ENCODE assay signal across 9 cellular contexts in genomic region chr6:42819803-42820508, GRCh38. TPM values are rescaled to one million over a fixed set of nuclear protein-coding genes. Genes with fewer than 3 reads are reported as not detected.
DNase-seq lines count a peak whose midpoint lies in the region; ATAC-seq, FAIRE-seq and TF ChIP-seq lines count a peak whose summit lies in the region.
"Had no signal": no experiment of that assay in that cellular context is flagged by ENCODE, and none has a peak within 500 bp of the region (broad histone marks: within the 10 kb centered on the region; RNA-seq: fewer than 3 reads in every experiment).

No MANE protein-coding gene starts in this region.

- POLR2A ChIA-PET in GM12878 (lab: Charles Lee), result no interaction called here

- 97% methylated on average over 3 of the region's 3 CpGs for WGBS in GM12878 (ENCODE audit: insufficient coverage, insufficient replicate concordance, low lambda C conversion rate, missing lambda C conversion rate)

- H3K4me1 Mint-ChIP-seq in CD4-positive, CD25-positive, alpha-beta regulatory T cell, result peaks cover 20 to 34% (median 29%) of the 10 kb centered on the region in 4 donors
- peaks cover 13 to 28% (median 22%) of the 10 kb centered on the region in 3 donors for H3K4me1 Mint-ChIP-seq in IgD-negative memory B cell

- in situ Hi-C loops in GM12878 (cut with MboI), result no loop called here

- peaks cover 26% of the 10 kb centered on the region for H3K36me3 ChIP-seq in CD4-positive, CD25-positive, alpha-beta regulatory T cell (ENCODE audit: control insufficient read depth, insufficient read depth, low read length)
- H3K36me3 ChIP-seq in GM12878 (ENCODE audit: control insufficient read depth in 2 of 2, insufficient read depth in 2 of 2, low read length in 1 of 2), result peaks cover 0 to 8% of the 10 kb centered on the region in 2 experiments; a peak in 2 of 4 replicates

- no peak overlapping the region for H3K9ac ChIP-seq in GM12878 (ENCODE audit: control insufficient read depth, insufficient read depth, low read length)

- no peaks in the 10 kb centered on the region for H3K9me3 Mint-ChIP-seq in CD4-positive, CD25-positive, alpha-beta regulatory T cell
- no peaks in the 10 kb centered on the region for H3K9me3 Mint-ChIP-seq in IgD-negative memory B cell

- TF ChIP-seq CTCF in GM12878 (IDR thresholded peaks at IDR 0.05 in 2 of 3, conservative IDR thresholded peaks at IDR 0.05 in 1 of 3; ENCODE audit: control insufficient read depth in 2 of 3, extremely low read depth in 1 of 3, insufficient read depth in 1 of 3, low read depth in 3 of 3, low read length in 3 of 3), result 0 out of 6 replicates have a peak, but pooled peaks of 1 of the 3 experiments have one; percentile 8

- no peak overlapping the region for H3K4me2 ChIP-seq in GM12878 (ENCODE audit: control insufficient read depth, insufficient read depth)

- peaks cover 7% of the 10 kb centered on the region for H3K4me1 ChIP-seq in CD4-positive, CD25-positive, alpha-beta regulatory T cell (ENCODE audit: control insufficient read depth, insufficient read depth, low read length, poor library complexity, severe bottlenecking)
- H3K4me1 ChIP-seq in GM12878 (ENCODE audit: control insufficient read depth, insufficient read depth, low read length), result no peaks in the 10 kb centered on the region

- H3K79me2 ChIP-seq in GM12878 (ENCODE audit: control insufficient read depth, insufficient read depth, low read length), result no peaks in the 10 kb centered on the region

- RAD21 ChIA-PET in GM12878 (lab: Charles Lee; ENCODE audit: unreplicated experiment), result interaction anchor here (1.1 kb wide), 1 partner anchor 9 kb away, joined by 4 read pairs; no protein-coding TSS in a partner anchor

- H3K27me3 Mint-ChIP-seq in CD4-positive, CD25-positive, alpha-beta regulatory T cell, result no peaks in the 10 kb centered on the region
- no peaks in the 10 kb centered on the region for H3K27me3 Mint-ChIP-seq in IgD-negative memory B cell

- CTCF ChIA-PET in GM12878 (lab: Yijun Ruan, JAX), result interaction anchor here (1.6 kb wide), 1 partner anchor 12 kb away, joined by 3 read pairs; no protein-coding TSS in a partner anchor

- peak overlapping the region in 2 of 4 donors; percentile 25 to 43 for H3K4me3 Mint-ChIP-seq in CD4-positive, CD25-positive, alpha-beta regulatory T cell
- peak overlapping the region in 2 of 4 donors; percentile 13 to 36 for H3K4me3 Mint-ChIP-seq in IgD-negative memory B cell

- BruUV-seq in GM12878 (replicated peaks; lab: Mats Ljungman, UMichigan), result no TSS peak

- no peak for TF ChIP-seq EP300 in GM12878 (IDR thresholded peaks at IDR 0.05; ENCODE audit: borderline replicate concordance in 1 of 2, control insufficient read depth in 1 of 2, low read depth in 2 of 2, low read length in 2 of 2)

- peak overlapping the region; percentile 64 to 86 (median 81) for H3K27ac Mint-ChIP-seq in CD4-positive, CD25-positive, alpha-beta regulatory T cell
- peak overlapping the region in 2 of 3 donors; percentile 88 for H3K27ac Mint-ChIP-seq in IgD-negative memory B cell

- no peak for TF ChIP-seq RAD21 in GM12878 (IDR thresholded peaks at IDR 0.05; ENCODE audit: insufficient read depth, low read depth, low read length)

- no peak for TF ChIP-seq POLR2A in GM12878 (IDR thresholded peaks at IDR 0.05; ENCODE audit: low read depth, low read length)

- SMC1A ChIA-PET in GM12878 (lab: Charles Lee; ENCODE audit: uncharacterized antibody, unreplicated experiment), result interaction anchor here (1.5 kb wide), 1 partner anchor 59 kb away, joined by 4 read pairs; the partner anchor contains the start of gene RPL7L1

- H3K27me3 ChIP-seq in CD4-positive, CD25-positive, alpha-beta regulatory T cell (ENCODE audit: control insufficient read depth, insufficient read depth, low read length), result no peaks in the 10 kb centered on the region
- no peaks in the 10 kb centered on the region for H3K27me3 ChIP-seq in GM12878 (replicated peaks in 1 of 2; ENCODE audit: control insufficient read depth in 2 of 2, insufficient read depth in 2 of 2, low read length in 1 of 2)
- H3K27me3 ChIP-seq: adrenal gland had no signal

- no peaks in the 10 kb centered on the region for H3K9me3 ChIP-seq in CD4-positive, CD25-positive, alpha-beta regulatory T cell (ENCODE audit: control insufficient read depth in 2 of 2, low read length in 2 of 2)
- no peaks in the 10 kb centered on the region for H3K9me3 ChIP-seq in GM12878 (replicated peaks; ENCODE audit: control insufficient read depth, insufficient read depth, low read length)
- H3K9me3 ChIP-seq: adrenal gland had no signal

- no peak overlapping the region for H2AFZ ChIP-seq in GM12878 (ENCODE audit: control insufficient read depth, low read depth, low read length)

- no peak overlapping the region for H3K27ac ChIP-seq in CD4-positive, CD25-positive, alpha-beta regulatory T cell (ENCODE audit: insufficient read depth, low read length, poor library complexity, severe bottlenecking)
- no peak overlapping the region for H3K27ac ChIP-seq in GM12878 (ENCODE audit: control insufficient read depth, insufficient read depth)

- H3K4me3 ChIP-seq in CD4-positive, CD25-positive, alpha-beta regulatory T cell (ENCODE audit: low read depth, low read length), result peak overlapping the region; percentile 38
- no peak overlapping the region for H3K4me3 ChIP-seq in GM12878
- H3K4me3 ChIP-seq: adrenal gland had no signal

- no peaks in the 10 kb centered on the region for H4K20me1 ChIP-seq in GM12878 (ENCODE audit: control insufficient read depth, insufficient read depth)

- peaks cover 7% of the 10 kb centered on the region for H3K36me3 Mint-ChIP-seq in CD4-positive, CD25-positive, alpha-beta regulatory T cell
- H3K36me3 Mint-ChIP-seq in IgD-negative memory B cell, result no peaks in the 10 kb centered on the region

- FAIRE-seq in GM12878 (lab: Jason Lieb, UNC), result no peak

- ATAC-seq in CD4-positive, CD25-positive, alpha-beta regulatory T cell (ENCODE audit: low read depth in 2 of 2), result peak; percentile 77 to 88
- ATAC-seq in GM12878 (peak; percentile 52), HG03378 (IDR thresholded peaks at IDR 0.05; ENCODE audit: unreplicated experiment) (no peak), HG03097 (IDR thresholded peaks at IDR 0.05; ENCODE audit: low FRiP score, unreplicated experiment) (no peak), HG02970 (IDR thresholded peaks at IDR 0.05; ENCODE audit: low FRiP score, unreplicated experiment) (no peak)

- intact Hi-C loops in GM12878 (cut with micrococcal nuclease; ENCODE audit: unreplicated experiment), result no loop called here

- peak in 2 of 3 donors; percentile 38 to 49 for DNase-seq in CD4-positive, CD25-positive, alpha-beta regulatory T cell
- DNase-seq in GM12878 (ENCODE audit: low read depth, low spot score) (no peak), myocyte (ENCODE audit: low read depth) (peak; percentile 41), NOMO-1 (lab: John Stamatoyannopoulos, UW; ENCODE audit: unreplicated experiment in 2 of 2) (no peak)

RNA-seq across cellular contexts. Expression of gene BICRAL, which starts 38.1 kb away (rescaled TPM):
- total RNA-seq in CD4-positive, CD25-positive, alpha-beta regulatory T cell, result 47.0 TPM
- polyA plus RNA-seq in CD4-positive, CD25-positive, alpha-beta regulatory T cell, result 1 to 10 TPM; 3.3 to 3.8 (median 3.4) TPM
- polyA plus RNA-seq in IgD-negative memory B cell (4.7 TPM), GM12878 (2011; rRNA removed) (16.6 and 18.2 TPM in 2 replicates), GM12878 (2014; fragmentation: Illumina TruSeq; extraction: Trizol) (13.9 and 16.7 TPM in 2 replicates), GM12878 (2014; fragmentation: Nextera tagmentation; extraction: Ambion mirVana) (1 to 10 TPM; 1.9 to 2.0 TPM), GM12878 (2014; rRNA removed) (8.8 and 10.5 TPM in 2 replicates), GM12878 (2016; fragmentation: Nextera tagmentation; extraction: Ambion mirVana) (1 to 10 TPM; 3.1 to 3.8 TPM)
- 24.4 and 25.3 TPM in 2 replicates for total RNA-seq in GM12878 (2013; cell fraction: nucleolus; rRNA removed)
- total RNA-seq in GM12878 (2014; rRNA removed) (8.8 and 8.9 TPM in 2 replicates), GM12878 (2014; rRNA removed; fragmentation: Illumina TruSeq; extraction: Trizol) (8.0 and 8.2 TPM in 2 replicates), GM12878 (2021) (12.3 and 13.6 TPM in 2 replicates), myocyte (4.3 and 4.7 TPM in 2 replicates)
- 7.3 TPM for polyA plus RNA-seq in GM12878 (2011; ENCODE audit: low read depth)
- polyA plus RNA-seq in GM12878 (2011; cell fraction: cytosol; rRNA removed), result 14.6 and 15.8 TPM in 2 replicates
- 9.1 and 11.5 TPM in 2 replicates for polyA plus RNA-seq in GM12878 (2011; cell fraction: nucleus; rRNA removed)
- polyA plus RNA-seq in GM12878 (2012), result 8.6 and 9.4 TPM in 2 replicates
- 41.2 and 42.2 TPM in 2 replicates for polyA minus RNA-seq in GM12878 (2011; rRNA and poly(A)+ RNA removed)
- polyA minus RNA-seq in GM12878 (2011; cell fraction: cytosol; rRNA and poly(A)+ RNA removed), result 11.4 and 11.6 TPM in 2 replicates
- polyA minus RNA-seq in GM12878 (2011; cell fraction: nucleus; rRNA and poly(A)+ RNA removed), result 7.1 and 9.9 TPM in 2 replicates
- polyA plus RNA-seq in myocyte (2012), result 4.9 TPM

RNA-seq across cellular contexts. Expression of gene RPL7L1, which starts 59.5 kb away (rescaled TPM):
- total RNA-seq in CD4-positive, CD25-positive, alpha-beta regulatory T cell, result 64.4 TPM
- polyA plus RNA-seq in CD4-positive, CD25-positive, alpha-beta regulatory T cell, result 10 to 100 TPM; 48.4 to 60.9 (median 54.2) TPM
- polyA plus RNA-seq in IgD-negative memory B cell (72.3 TPM), GM12878 (2011; rRNA removed) (54.1 and 71.8 TPM in 2 replicates), GM12878 (2014; fragmentation: Illumina TruSeq; extraction: Trizol) (154 and 200 TPM in 2 replicates), GM12878 (2014; fragmentation: Nextera tagmentation; extraction: Ambion mirVana) (100 to 1,000 TPM in 1 of 2 experiments, 10 to 100 TPM in 1; 98.2 to 119 TPM), GM12878 (2014; rRNA removed) (78.9 and 83.8 TPM in 2 replicates), GM12878 (2016; fragmentation: Nextera tagmentation; extraction: Ambion mirVana) (100 to 1,000 TPM; 109 to 119 TPM)
- total RNA-seq in GM12878 (2013; cell fraction: nucleolus; rRNA removed), result 119 and 126 TPM in 2 replicates
- total RNA-seq in GM12878 (2014; rRNA removed) (98.0 and 111 TPM in 2 replicates), GM12878 (2014; rRNA removed; fragmentation: Illumina TruSeq; extraction: Trizol) (142 and 143 TPM in 2 replicates), GM12878 (2021) (79.5 and 85.3 TPM in 2 replicates), myocyte (110 and 113 TPM in 2 replicates)
- polyA plus RNA-seq in GM12878 (2011; ENCODE audit: low read depth), result 83.3 TPM
- 50.8 and 59.9 TPM in 2 replicates for polyA plus RNA-seq in GM12878 (2011; cell fraction: cytosol; rRNA removed)
- 16.8 and 23.9 TPM in 2 replicates for polyA plus RNA-seq in GM12878 (2011; cell fraction: nucleus; rRNA removed)
- 58.3 and 59.3 TPM in 2 replicates for polyA plus RNA-seq in GM12878 (2012)
- polyA minus RNA-seq in GM12878 (2011; rRNA and poly(A)+ RNA removed), result 50.1 and 61.2 TPM in 2 replicates
- polyA minus RNA-seq in GM12878 (2011; cell fraction: cytosol; rRNA and poly(A)+ RNA removed), result 19.4 and 22.1 TPM in 2 replicates
- polyA minus RNA-seq in GM12878 (2011; cell fraction: nucleus; rRNA and poly(A)+ RNA removed), result 23.1 and 36.3 TPM in 2 replicates
- 72.7 TPM for polyA plus RNA-seq in myocyte (2012)

Comparison
In these comparisons a context has a peak if more than half of its experiments do, and no peak if none do; other contexts are left out.
1. ATAC-seq: peak in CD4-positive, CD25-positive, alpha-beta regulatory T cell (2 of 2) and GM12878 (single experiment); none in HG03378 (single experiment), HG03097 (single experiment) and HG02970 (single experiment).
2. DNase-seq: peak in CD4-positive, CD25-positive, alpha-beta regulatory T cell (2 of 3) and myocyte (single experiment); none in GM12878 (single experiment) and NOMO-1 (0 of 2).